In the genomic region with DNA sequence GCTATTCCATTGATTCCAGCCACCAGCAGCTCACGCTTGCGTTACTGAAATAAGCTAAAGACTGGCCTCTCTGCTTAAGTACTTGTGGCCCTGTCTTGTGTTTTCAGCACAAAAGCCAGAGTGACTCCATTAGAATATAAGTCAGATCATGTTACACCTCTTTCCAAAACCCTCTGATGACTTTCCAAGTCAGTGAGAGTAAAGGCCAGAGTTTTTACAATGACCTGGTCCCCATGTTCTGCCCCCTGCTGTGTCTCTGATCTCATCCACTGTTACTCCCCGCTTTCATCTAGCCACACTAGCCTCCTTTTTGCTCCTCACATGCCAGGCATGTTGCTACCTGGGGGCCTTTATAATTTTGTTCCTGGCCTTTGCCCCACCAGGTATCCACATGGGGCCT, we compare ENCODE assay signal across 1 cellular context.
TF ChIP-seq lines count a peak whose summit lies in the region.

No MANE protein-coding gene starts in this region.

TF ChIP-seq in GM23338, 12 proteins besides CTCF, POLR2A, EP300 and RAD21:
- no peak for TF ChIP-seq JUNB (IDR thresholded peaks at IDR 0.05; ENCODE audit: unreplicated experiment)
- TF ChIP-seq, protein P1, sequence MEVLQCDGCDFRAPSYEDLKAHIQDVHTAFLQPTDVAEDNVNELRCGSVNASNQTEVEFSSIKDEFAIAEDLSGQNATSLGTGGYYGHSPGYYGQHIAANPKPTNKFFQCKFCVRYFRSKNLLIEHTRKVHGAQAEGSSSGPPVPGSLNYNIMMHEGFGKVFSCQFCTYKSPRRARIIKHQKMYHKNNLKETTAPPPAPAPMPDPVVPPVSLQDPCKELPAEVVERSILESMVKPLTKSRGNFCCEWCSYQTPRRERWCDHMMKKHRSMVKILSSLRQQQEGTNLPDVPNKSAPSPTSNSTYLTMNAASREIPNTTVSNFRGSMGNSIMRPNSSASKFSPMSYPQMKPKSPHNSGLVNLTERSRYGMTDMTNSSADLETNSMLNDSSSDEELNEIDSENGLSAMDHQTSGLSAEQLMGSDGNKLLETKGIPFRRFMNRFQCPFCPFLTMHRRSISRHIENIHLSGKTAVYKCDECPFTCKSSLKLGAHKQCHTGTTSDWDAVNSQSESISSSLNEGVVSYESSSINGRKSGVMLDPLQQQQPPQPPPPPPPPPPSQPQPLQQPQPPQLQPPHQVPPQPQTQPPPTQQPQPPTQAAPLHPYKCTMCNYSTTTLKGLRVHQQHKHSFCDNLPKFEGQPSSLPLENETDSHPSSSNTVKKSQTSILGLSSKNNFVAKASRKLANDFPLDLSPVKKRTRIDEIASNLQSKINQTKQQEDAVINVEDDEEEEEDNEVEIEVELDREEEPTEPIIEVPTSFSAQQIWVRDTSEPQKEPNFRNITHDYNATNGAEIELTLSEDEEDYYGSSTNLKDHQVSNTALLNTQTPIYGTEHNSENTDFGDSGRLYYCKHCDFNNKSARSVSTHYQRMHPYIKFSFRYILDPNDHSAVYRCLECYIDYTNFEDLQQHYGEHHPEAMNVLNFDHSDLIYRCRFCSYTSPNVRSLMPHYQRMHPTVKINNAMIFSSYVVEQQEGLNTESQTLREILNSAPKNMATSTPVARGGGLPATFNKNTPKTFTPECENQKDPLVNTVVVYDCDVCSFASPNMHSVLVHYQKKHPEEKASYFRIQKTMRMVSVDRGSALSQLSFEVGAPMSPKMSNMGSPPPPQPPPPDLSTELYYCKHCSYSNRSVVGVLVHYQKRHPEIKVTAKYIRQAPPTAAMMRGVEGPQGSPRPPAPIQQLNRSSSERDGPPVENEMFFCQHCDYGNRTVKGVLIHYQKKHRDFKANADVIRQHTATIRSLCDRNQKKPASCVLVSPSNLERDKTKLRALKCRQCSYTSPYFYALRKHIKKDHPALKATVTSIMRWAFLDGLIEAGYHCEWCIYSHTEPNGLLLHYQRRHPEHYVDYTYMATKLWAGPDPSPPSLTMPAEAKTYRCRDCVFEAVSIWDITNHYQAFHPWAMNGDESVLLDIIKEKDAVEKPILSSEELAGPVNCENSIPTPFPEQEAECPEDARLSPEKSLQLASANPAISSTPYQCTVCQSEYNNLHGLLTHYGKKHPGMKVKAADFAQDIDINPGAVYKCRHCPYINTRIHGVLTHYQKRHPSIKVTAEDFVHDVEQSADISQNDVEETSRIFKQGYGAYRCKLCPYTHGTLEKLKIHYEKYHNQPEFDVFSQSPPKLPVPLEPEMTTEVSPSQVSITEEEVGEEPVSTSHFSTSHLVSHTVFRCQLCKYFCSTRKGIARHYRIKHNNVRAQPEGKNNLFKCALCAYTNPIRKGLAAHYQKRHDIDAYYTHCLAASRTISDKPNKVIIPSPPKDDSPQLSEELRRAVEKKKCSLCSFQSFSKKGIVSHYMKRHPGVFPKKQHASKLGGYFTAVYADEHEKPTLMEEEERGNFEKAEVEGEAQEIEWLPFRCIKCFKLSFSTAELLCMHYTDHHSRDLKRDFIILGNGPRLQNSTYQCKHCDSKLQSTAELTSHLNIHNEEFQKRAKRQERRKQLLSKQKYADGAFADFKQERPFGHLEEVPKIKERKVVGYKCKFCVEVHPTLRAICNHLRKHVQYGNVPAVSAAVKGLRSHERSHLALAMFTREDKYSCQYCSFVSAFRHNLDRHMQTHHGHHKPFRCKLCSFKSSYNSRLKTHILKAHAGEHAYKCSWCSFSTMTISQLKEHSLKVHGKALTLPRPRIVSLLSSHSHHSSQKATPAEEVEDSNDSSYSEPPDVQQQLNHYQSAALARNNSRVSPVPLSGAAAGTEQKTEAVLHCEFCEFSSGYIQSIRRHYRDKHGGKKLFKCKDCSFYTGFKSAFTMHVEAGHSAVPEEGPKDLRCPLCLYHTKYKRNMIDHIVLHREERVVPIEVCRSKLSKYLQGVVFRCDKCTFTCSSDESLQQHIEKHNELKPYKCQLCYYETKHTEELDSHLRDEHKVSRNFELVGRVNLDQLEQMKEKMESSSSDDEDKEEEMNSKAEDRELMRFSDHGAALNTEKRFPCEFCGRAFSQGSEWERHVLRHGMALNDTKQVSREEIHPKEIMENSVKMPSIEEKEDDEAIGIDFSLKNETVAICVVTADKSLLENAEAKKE (CRISPR knock-in tag; IDR thresholded peaks at IDR 0.05): peak; percentile 73
